ENCODE assay signal across 8 cellular contexts in genomic region chr9:135905380-135906282, GRCh38. TPM values are rescaled to one million over a fixed set of nuclear protein-coding genes. Genes with fewer than 3 reads are reported as not detected.
A peak's percentile ranks its signal among the peaks of the same experiment; 100 is the strongest.
DNase-seq lines count a peak whose midpoint lies in the region; ATAC-seq and TF ChIP-seq lines count a peak whose summit lies in the region.

No MANE protein-coding gene starts in this region.

- TF ChIP-seq POLR2A in esophagus squamous epithelium (IDR thresholded peaks at IDR 0.05): no peak

- H3K36me3 ChIP-seq in ACC112 (ENCODE audit: insufficient read depth, low read length): peaks cover 11% of the 10 kb centered on the region
- H3K36me3 ChIP-seq in esophagus squamous epithelium: peaks cover 0 to 3% (median under 1%) of the 10 kb centered on the region in 3 donors
- H3K36me3 ChIP-seq in rectal smooth muscle tissue (ENCODE audit: control insufficient read depth, insufficient read depth, low read length): peaks cover 6% of the 10 kb centered on the region

- H2AFZ ChIP-seq in ACC112 (ENCODE audit: low read length, unreplicated experiment): no peak overlapping the region

- peaks cover 29% of the 10 kb centered on the region for H3K4me1 ChIP-seq in ACC112 (ENCODE audit: control insufficient read depth, insufficient read depth, low read length, unreplicated experiment)
- peaks cover 32 to 84% (median 53%) of the 10 kb centered on the region in 3 donors for H3K4me1 ChIP-seq in esophagus squamous epithelium
- H3K4me1 ChIP-seq in rectal smooth muscle tissue (ENCODE audit: control insufficient read depth, insufficient read depth, low read length): peaks cover 10% of the 10 kb centered on the region

- H3K27me3 ChIP-seq in ACC112 (ENCODE audit: insufficient read depth, low read length): no peaks in the 10 kb centered on the region
- no peaks in the 10 kb centered on the region for H3K27me3 ChIP-seq in esophagus squamous epithelium
- no peaks in the 10 kb centered on the region for H3K27me3 ChIP-seq in rectal smooth muscle tissue (ENCODE audit: control insufficient read depth, insufficient read depth, low read length)

- no peaks in the 10 kb centered on the region for H3K9me3 ChIP-seq in esophagus squamous epithelium

- no peak for ATAC-seq in HG02798 (IDR thresholded peaks at IDR 0.05; ENCODE audit: poor library complexity, unreplicated experiment)

- H3K79me2 ChIP-seq in ACC112 (ENCODE audit: control insufficient read depth, insufficient read depth, low read length, unreplicated experiment): peaks cover 89% of the 10 kb centered on the region

- 24 to 32% methylated on average over 23 of the region's 23 CpGs for WGBS in esophagus squamous epithelium, 2 donors

- intact Hi-C loops in esophagus squamous epithelium (cut with DNase I): no loop called here

- DNase-seq in LHCN-M2 (ENCODE audit: low read depth): peak; percentile 42
- peak; percentile 61 for DNase-seq in activated CD8-positive, alpha-beta memory T cell treated with anti-CD3 and anti-CD28 coated beads, Interleukin-2, amount 50 U/mL, for 4 hours
- DNase-seq in esophagus squamous epithelium (lab: John Stamatoyannopoulos, UW): no peak
- DNase-seq in germinal center (ENCODE audit: low spot score): no peak
- no peak for DNase-seq in DMS 273 treated with DMSO at 0.1 percent for 48 hours (lab: John Stamatoyannopoulos, UW)

- H3K9ac ChIP-seq in rectal smooth muscle tissue (ENCODE audit: low read length): no peak overlapping the region

- H3K27ac ChIP-seq in ACC112 (ENCODE audit: low read depth, low read length) (no peak overlapping the region; the same call in 1 of the 2 replicates), esophagus squamous epithelium (peak overlapping the region; percentile 86 to 96 (median 94)), rectal smooth muscle tissue (ENCODE audit: low read depth, low read length) (no peak overlapping the region)

- no peak for TF ChIP-seq CTCF in esophagus squamous epithelium (IDR thresholded peaks at IDR 0.05)

- H3K4me3 ChIP-seq in ACC112 (ENCODE audit: low read depth, low read length): peak overlapping the region; percentile 83
- peak overlapping the region; percentile 62 to 94 (median 76) for H3K4me3 ChIP-seq in esophagus squamous epithelium
- H3K4me3 ChIP-seq in rectal smooth muscle tissue (ENCODE audit: low read length): peak overlapping the region; percentile 55

RNA-seq across cellular contexts. Expression of gene CAMSAP1, which starts 1.7 kb away (rescaled TPM):
- 30.1 and 32.0 TPM in 2 replicates for total RNA-seq in LHCN-M2 (2014; rRNA removed)
- 11.1 TPM for polyA plus RNA-seq in LHCN-M2 (2012)
- total RNA-seq in esophagus squamous epithelium: 10 to 100 TPM; 31.2 to 85.3 (median 51.6) TPM

RNA-seq across cellular contexts. Expression of gene UBAC1, which starts 55.5 kb away (rescaled TPM):
- total RNA-seq in LHCN-M2 (2014; rRNA removed) (62.3 and 75.3 TPM in 2 replicates), esophagus squamous epithelium (10 to 100 TPM; 47.6 to 63.2 (median 54.3) TPM)
- 35.7 TPM for polyA plus RNA-seq in LHCN-M2 (2012)

Comparison
In these comparisons a context has a peak if more than half of its experiments do, and no peak if none do; other contexts are left out.
1. H3K27ac ChIP-seq: peak in esophagus squamous epithelium (4 of 4); none in ACC112 (single experiment) and rectal smooth muscle tissue (single experiment).
2. DNase-seq: peak in LHCN-M2 (single experiment) and activated CD8-positive, alpha-beta memory T cell treated with anti-CD3 and anti-CD28 coated beads, Interleukin-2, amount 50 U/mL, for 4 hours (single experiment); none in esophagus squamous epithelium (single experiment), germinal center (single experiment) and DMS 273 treated with DMSO at 0.1 percent for 48 hours (single experiment).
3. Peak in every context shown above with its lines, with median percentiles within 50 percentile points of each other: H3K4me3 ChIP-seq.